In the genomic region with DNA sequence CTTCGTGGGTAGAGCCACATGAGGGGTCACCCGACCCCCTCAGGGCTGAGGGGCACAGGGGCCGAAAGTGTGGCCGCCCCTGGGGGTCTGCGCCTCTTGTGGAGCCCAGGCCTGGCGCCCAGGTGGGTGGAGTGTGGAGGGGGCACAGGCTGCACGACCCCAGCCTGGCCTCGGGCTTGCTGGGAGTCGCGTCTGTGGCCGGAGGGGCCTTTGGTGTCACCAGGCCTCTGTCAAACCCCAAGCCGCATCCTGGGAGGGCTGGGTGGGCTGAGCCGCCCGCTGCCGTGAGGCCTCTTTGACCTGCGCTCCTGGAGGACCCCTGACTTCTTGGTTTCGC, we compare ENCODE assay signal across 9 cellular contexts.
DNase-seq lines count a peak whose midpoint lies in the region; ATAC-seq and TF ChIP-seq lines count a peak whose summit lies in the region.
"Had no signal": no experiment of that assay in that cellular context is flagged by ENCODE, and none has a peak within 500 bp of the region (broad histone marks: within the 10 kb centered on the region; RNA-seq: fewer than 3 reads in every experiment).

No MANE protein-coding gene starts in this region.

- whole genome bisulfite sequencing in mesendoderm (ENCODE audit: extremely low coverage, insufficient coverage, low lambda C conversion rate): no CpG with 5 or more reads among the region's 17 CpGs
- WGBS in tibial nerve, 2 donors: 37 to 47% methylated on average over 12 to 15 of the region's 17 CpGs

- H3K23ac ChIP-seq in mesendoderm (ENCODE audit: low read length): no peak overlapping the region

- peaks cover 23% of the 10 kb centered on the region for H3K4me1 Mint-ChIP-seq in activated CD8-positive, alpha-beta T cell treated with anti-CD3 and anti-CD28 coated beads, Interleukin-2, amount 10 ng/mL, durations not matched to agents 7 days and 5 days (ENCODE audit: low read depth)
- H3K4me1 Mint-ChIP-seq in activated CD8-positive, alpha-beta T cell treated with anti-CD3 and anti-CD28 coated beads for 36 hours (ENCODE audit: low read depth): peaks cover 17% of the 10 kb centered on the region

- H3K4me2 ChIP-seq in mesendoderm (ENCODE audit: low read length): peak overlapping the region; percentile 94

- H3K4ac ChIP-seq in mesendoderm (ENCODE audit: low read depth, low read length): no peak overlapping the region

- H3K9ac ChIP-seq in mesendoderm (ENCODE audit: low read length): peak overlapping the region; percentile 71

- POLR2A ChIA-PET in activated CD8-positive, alpha-beta T cell treated with anti-CD3 and anti-CD28 coated beads, Interleukin-2, amount 10 ng/mL, durations not matched to agents 7 days and 5 days (lab: Charles Lee): no interaction called here
- POLR2A ChIA-PET in activated CD8-positive, alpha-beta T cell treated with anti-CD3 and anti-CD28 coated beads for 36 hours (lab: Charles Lee): no interaction called here

- H3K27me3 Mint-ChIP-seq in activated CD8-positive, alpha-beta T cell treated with anti-CD3 and anti-CD28 coated beads, Interleukin-2, amount 10 ng/mL, durations not matched to agents 7 days and 5 days (ENCODE audit: low read depth): no peaks in the 10 kb centered on the region
- no peaks in the 10 kb centered on the region for H3K27me3 Mint-ChIP-seq in activated CD8-positive, alpha-beta T cell treated with anti-CD3 and anti-CD28 coated beads for 36 hours

- H3K9me3 ChIP-seq in tibial nerve: no peaks in the 10 kb centered on the region

- peaks cover 2% of the 10 kb centered on the region for H3K79me1 ChIP-seq in mesendoderm (ENCODE audit: low read length)

- ATAC-seq in activated CD8-positive, alpha-beta T cell treated with anti-CD3 and anti-CD28 coated beads, Interleukin-2, amount 10 ng/mL, durations not matched to agents 7 days and 5 days: no peak
- ATAC-seq in activated CD8-positive, alpha-beta T cell treated with anti-CD3 and anti-CD28 coated beads for 36 hours: no peak
- no peak for ATAC-seq in GM18520 (IDR thresholded peaks at IDR 0.05; ENCODE audit: unreplicated experiment)

- no peak overlapping the region for H3K18ac ChIP-seq in mesendoderm (ENCODE audit: low read length)

- H3K27ac Mint-ChIP-seq in activated CD8-positive, alpha-beta T cell treated with anti-CD3 and anti-CD28 coated beads, Interleukin-2, amount 10 ng/mL, durations not matched to agents 7 days and 5 days: peak overlapping the region; percentile 78
- no peak overlapping the region for H3K27ac Mint-ChIP-seq in activated CD8-positive, alpha-beta T cell treated with anti-CD3 and anti-CD28 coated beads for 36 hours

- DNase-seq in activated CD8-positive, alpha-beta T cell treated with anti-CD3 and anti-CD28 coated beads, Interleukin-2, amount 10 ng/mL, durations not matched to agents 7 days and 5 days: no peak
- DNase-seq in activated CD8-positive, alpha-beta T cell treated with anti-CD3 and anti-CD28 coated beads for 36 hours: no peak
- DNase-seq in coronary artery (ENCODE audit: low spot score) (no peak), mesendoderm (no peak), tibial nerve (ENCODE audit: low spot score in 2 of 2) (no peak), ureter (ENCODE audit: low spot score) (no peak)
- DNase-seq in stimulated activated CD4-positive, alpha-beta T cell treated with anti-CD3 and anti-CD28 coated beads, Interleukin-1b, Interleukin-23, amount 100 ng/mL, for 48 hours: no peak
- DNase-seq: NCI-H1436 had no signal

- CTCF ChIA-PET in activated CD8-positive, alpha-beta T cell treated with anti-CD3 and anti-CD28 coated beads, Interleukin-2, amount 10 ng/mL, durations not matched to agents 7 days and 5 days (lab: Charles Lee): interaction anchor here (0.9 to 2.0 kb wide), 4 partner anchors 19 to 89 kb away, joined by 4 to 24 read pairs (median 4); a partner anchor contains a TSS
- CTCF ChIA-PET in activated CD8-positive, alpha-beta T cell treated with anti-CD3 and anti-CD28 coated beads for 36 hours (lab: Charles Lee): interaction anchor here (0.8 kb wide), 1 partner anchor 12 kb away, joined by 4 read pairs; no protein-coding TSS in a partner anchor

- no peak overlapping the region for H2BK120ac ChIP-seq in mesendoderm (ENCODE audit: low read depth, low read length)

- H3K9me3 Mint-ChIP-seq in activated CD8-positive, alpha-beta T cell treated with anti-CD3 and anti-CD28 coated beads, Interleukin-2, amount 10 ng/mL, durations not matched to agents 7 days and 5 days (ENCODE audit: insufficient read depth): no peaks in the 10 kb centered on the region
- H3K9me3 Mint-ChIP-seq in activated CD8-positive, alpha-beta T cell treated with anti-CD3 and anti-CD28 coated beads for 36 hours: no peaks in the 10 kb centered on the region

- H4K5ac ChIP-seq in mesendoderm (ENCODE audit: low read length): no peak overlapping the region

- TF ChIP-seq POLR2A in tibial nerve (IDR thresholded peaks at IDR 0.05): no peak

- TF ChIP-seq CTCF in activated CD8-positive, alpha-beta T cell treated with anti-CD3 and anti-CD28 coated beads for 36 hours (IDR thresholded peaks at IDR 0.05): no peak
- TF ChIP-seq CTCF in coronary artery (IDR thresholded peaks at IDR 0.05): no peak
- TF ChIP-seq CTCF in tibial nerve (IDR thresholded peaks at IDR 0.05): no peak

- intact Hi-C loops in activated CD8-positive, alpha-beta T cell treated with anti-CD3 and anti-CD28 coated beads for 36 hours (cut with micrococcal nuclease): no loop called here

- no peak overlapping the region for H2BK5ac ChIP-seq in mesendoderm (ENCODE audit: low read length)

- H3K27ac ChIP-seq in coronary artery (peak overlapping the region; percentile 83 to 90), mesendoderm (ENCODE audit: low read depth, low read length) (peak overlapping the region; percentile 7), tibial nerve (peak overlapping the region; percentile 93 to 100 (median 98))

- no peak for TF ChIP-seq EP300 in tibial nerve (IDR thresholded peaks at IDR 0.05)

- no peak overlapping the region for H2BK15ac ChIP-seq in mesendoderm (replicated peaks; ENCODE audit: low read depth)

- H3K4me3 ChIP-seq in coronary artery: peak overlapping the region; percentile 68
- no peak overlapping the region for H3K4me3 ChIP-seq in mesendoderm (ENCODE audit: low read length)
- peak overlapping the region; percentile 24 to 50 (median 34) for H3K4me3 ChIP-seq in tibial nerve

- H2AK5ac ChIP-seq in mesendoderm (ENCODE audit: low read length): no peak overlapping the region

- H3K36me3 ChIP-seq in mesendoderm (ENCODE audit: control insufficient read depth, insufficient read depth, low read length) (no peaks in the 10 kb centered on the region), tibial nerve (no peaks in the 10 kb centered on the region)

- no peaks in the 10 kb centered on the region for H3K27me3 ChIP-seq in mesendoderm (ENCODE audit: insufficient read depth, low read length, poor library complexity)
- no peaks in the 10 kb centered on the region for H3K27me3 ChIP-seq in tibial nerve

- H4K8ac ChIP-seq in mesendoderm (ENCODE audit: low read depth, low read length): no peak overlapping the region

- H3K56ac ChIP-seq in mesendoderm (ENCODE audit: low read length): peak overlapping the region; percentile 83

- no peak overlapping the region for H3K4me3 Mint-ChIP-seq in activated CD8-positive, alpha-beta T cell treated with anti-CD3 and anti-CD28 coated beads, Interleukin-2, amount 10 ng/mL, durations not matched to agents 7 days and 5 days
- H3K4me3 Mint-ChIP-seq in activated CD8-positive, alpha-beta T cell treated with anti-CD3 and anti-CD28 coated beads for 36 hours: no peak overlapping the region

- H3K4me1 ChIP-seq in mesendoderm (ENCODE audit: control insufficient read depth, low read depth, low read length): peaks cover 4% of the 10 kb centered on the region
- peaks cover 3 to 36% (median 21%) of the 10 kb centered on the region in 4 donors for H3K4me1 ChIP-seq in tibial nerve

- H3K36me3 Mint-ChIP-seq in activated CD8-positive, alpha-beta T cell treated with anti-CD3 and anti-CD28 coated beads, Interleukin-2, amount 10 ng/mL, durations not matched to agents 7 days and 5 days (ENCODE audit: low read depth): no peaks in the 10 kb centered on the region
- H3K36me3 Mint-ChIP-seq in activated CD8-positive, alpha-beta T cell treated with anti-CD3 and anti-CD28 coated beads for 36 hours (ENCODE audit: low read depth): no peaks in the 10 kb centered on the region

- H3K79me2 ChIP-seq in mesendoderm (ENCODE audit: control insufficient read depth, insufficient read depth, low read length): no peaks in the 10 kb centered on the region

Comparison
In these comparisons a context has a peak if more than half of its experiments do, and no peak if none do; other contexts are left out.
1. H3K27ac ChIP-seq: peak in every context shown above with its lines; median percentile 98 in tibial nerve; 86 in coronary artery; 7 in mesendoderm.